Comparison of ENCODE assay signal across 13 cellular contexts in the genomic region with DNA sequence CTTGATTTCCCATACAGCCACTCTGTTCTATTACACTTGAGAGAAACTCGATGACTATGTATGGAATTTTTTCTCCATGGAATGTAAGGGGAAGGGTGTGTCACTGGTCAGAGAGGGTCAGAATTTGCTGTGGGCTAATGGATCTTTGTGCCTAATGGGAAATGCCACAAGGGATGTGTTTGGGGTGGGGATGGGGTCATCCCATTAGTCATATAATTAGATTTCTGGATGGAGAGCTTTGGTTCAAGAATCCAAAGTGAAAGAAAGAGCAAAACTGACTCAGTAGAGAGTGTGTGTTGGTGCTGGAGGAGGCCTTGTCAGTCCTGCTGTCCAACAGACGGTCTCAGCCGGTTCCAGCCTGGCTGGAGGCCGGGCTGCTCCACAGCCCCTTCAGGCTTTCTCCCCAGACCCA.
DNase-seq lines count a peak whose midpoint lies in the region; ATAC-seq and TF ChIP-seq lines count a peak whose summit lies in the region.
"Had no signal": no experiment of that assay in that cellular context is flagged by ENCODE, and none has a peak within 500 bp of the region (broad histone marks: within the 10 kb centered on the region; RNA-seq: fewer than 3 reads in every experiment).

No MANE protein-coding gene starts in this region.

- H3K9me3 Mint-ChIP-seq in activated naive CD4-positive, alpha-beta T cell treated with anti-CD3 and anti-CD28 coated beads, Interleukin-2, amount 50 U/mL, for 72 hours: no peaks in the 10 kb centered on the region
- H3K9me3 Mint-ChIP-seq: activated CD4-positive, alpha-beta T cell treated with anti-CD3 and anti-CD28 coated beads, Interleukin-2, amount 10 ng/mL, durations not matched to agents 7 days and 5 days; activated naive CD4-positive, alpha-beta T cell treated with anti-CD3 and anti-CD28 coated beads, Interleukin-2, amount 50 U/mL, for 24 hours; memory B cell had no signal

- H3K9ac ChIP-seq in subcutaneous abdominal adipose tissue (ENCODE audit: low read length in 5 of 5): no peak overlapping the region

- ATAC-seq in SK-N-SH treated with all-trans-retinoic acid at 6 μM for 48 hours: peak; percentile 73
- no peak for ATAC-seq in activated naive CD4-positive, alpha-beta T cell treated with anti-CD3 and anti-CD28 coated beads, Interleukin-2, amount 50 U/mL, for 72 hours

- DNase-seq in GM04504 (ENCODE audit: low read depth) (peak; percentile 82), fibroblast of villous mesenchyme (ENCODE audit: low read depth) (peak; percentile 62), testis (no peak)
- no peak for DNase-seq in stimulated activated CD4-positive, alpha-beta T cell treated with anti-CD3 and anti-CD28 coated beads, Interleukin-4, amount 100 ng/mL, for 1 hour
- DNase-seq in activated naive CD4-positive, alpha-beta T cell treated with anti-CD3 and anti-CD28 coated beads, Interleukin-2, amount 50 U/mL, for 72 hours (ENCODE audit: low spot score in 2 of 2): no peak
- DNase-seq: activated CD4-positive, alpha-beta T cell treated with anti-CD3 and anti-CD28 coated beads, Interleukin-2, amount 10 ng/mL, durations not matched to agents 7 days and 5 days; GF-D8; NCI-H2081; small intestine had no signal

- no peak overlapping the region for H3K27ac Mint-ChIP-seq in activated naive CD4-positive, alpha-beta T cell treated with anti-CD3 and anti-CD28 coated beads, Interleukin-2, amount 50 U/mL, for 72 hours
- H3K27ac Mint-ChIP-seq: activated CD4-positive, alpha-beta T cell treated with anti-CD3 and anti-CD28 coated beads, Interleukin-2, amount 10 ng/mL, durations not matched to agents 7 days and 5 days; activated naive CD4-positive, alpha-beta T cell treated with anti-CD3 and anti-CD28 coated beads, Interleukin-2, amount 50 U/mL, for 24 hours; memory B cell had no signal

- intact Hi-C loops in testis (cut with DNase I; ENCODE audit: low total_unique reads): no loop called here

- H3K27me3 ChIP-seq in subcutaneous abdominal adipose tissue (ENCODE audit: control insufficient read depth in 5 of 5, insufficient read depth in 4 of 5, low read length in 5 of 5): no peaks in the 10 kb centered on the region
- H3K27me3 ChIP-seq in testis: no peaks in the 10 kb centered on the region

- no peak for TF ChIP-seq POLR2A in testis (IDR thresholded peaks at IDR 0.05)

- H3K36me3 Mint-ChIP-seq in activated naive CD4-positive, alpha-beta T cell treated with anti-CD3 and anti-CD28 coated beads, Interleukin-2, amount 50 U/mL, for 72 hours: no peaks in the 10 kb centered on the region
- H3K36me3 Mint-ChIP-seq: activated naive CD4-positive, alpha-beta T cell treated with anti-CD3 and anti-CD28 coated beads, Interleukin-2, amount 50 U/mL, for 24 hours; memory B cell had no signal

- peak overlapping the region; percentile 71 for H3K27ac ChIP-seq in subcutaneous abdominal adipose tissue (ENCODE audit: low read depth, low read length)
- H3K27ac ChIP-seq in testis: no peak overlapping the region

- peaks cover 12 to 39% (median 33%) of the 10 kb centered on the region in 5 donors for H3K4me1 ChIP-seq in subcutaneous abdominal adipose tissue (ENCODE audit: control insufficient read depth in 5 of 5, insufficient read depth in 5 of 5, low read length in 5 of 5)
- H3K4me1 ChIP-seq in testis: no peaks in the 10 kb centered on the region

- H3K4me3 ChIP-seq in fibroblast of villous mesenchyme (ENCODE audit: low read depth, low read length) (no peak overlapping the region), subcutaneous abdominal adipose tissue (ENCODE audit: low read depth in 1 of 5, low read length in 5 of 5) (no peak overlapping the region), testis (no peak overlapping the region)

- H3K36me3 ChIP-seq in subcutaneous abdominal adipose tissue (ENCODE audit: control insufficient read depth in 5 of 5, insufficient read depth in 5 of 5, low read length in 5 of 5) (no peaks in the 10 kb centered on the region), testis (ENCODE audit: low read depth, missing control alignments) (no peaks in the 10 kb centered on the region)

- 90 to 92% methylated on average over 2 to 4 of the region's 4 CpGs for WGBS in testis, 2 donors

- TF ChIP-seq CTCF in fibroblast of villous mesenchyme (IDR thresholded peaks at IDR 0.05; ENCODE audit: insufficient read depth, low read depth, low read length): no peak
- TF ChIP-seq CTCF in testis (IDR thresholded peaks at IDR 0.05): no peak

- no peaks in the 10 kb centered on the region for H3K9me3 ChIP-seq in subcutaneous abdominal adipose tissue (ENCODE audit: control insufficient read depth in 5 of 5, low read length in 5 of 5)
- H3K9me3 ChIP-seq in testis: no peaks in the 10 kb centered on the region

TF ChIP-seq in SK-N-SH treated with all-trans-retinoic acid at 6 μM for 48 hours, 23 proteins besides CTCF, POLR2A, EP300 and RAD21:
- TF ChIP-seq ZNF565 (CRISPR knock-in tag; conservative IDR thresholded peaks at IDR 0.05; ENCODE audit: low read depth) (no peak), ZNF70 (CRISPR knock-in tag; IDR thresholded peaks at IDR 0.05) (no peak), CSDC2 (CRISPR knock-in tag; IDR thresholded peaks at IDR 0.05) (no peak), ZC3H10 (CRISPR knock-in tag; IDR thresholded peaks at IDR 0.05) (0 out of 2 replicates have a peak, but pooled peaks have one; percentile 53), ESRRG (CRISPR knock-in tag; IDR thresholded peaks at IDR 0.05) (no peak), ZFP30 (CRISPR knock-in tag; IDR thresholded peaks at IDR 0.05) (no peak), TCF4 (CRISPR knock-in tag; IDR thresholded peaks at IDR 0.05; ENCODE audit: borderline replicate concordance) (no peak), OSR1 (CRISPR knock-in tag; IDR thresholded peaks at IDR 0.05) (0 out of 2 replicates have a peak, but pooled peaks have one; percentile 6), RARB (CRISPR knock-in tag; IDR thresholded peaks at IDR 0.05) (no peak), GLIS3 (CRISPR knock-in tag; IDR thresholded peaks at IDR 0.05) (no peak), SNAI2 (CRISPR knock-in tag; IDR thresholded peaks at IDR 0.05) (no peak), ARNTL (CRISPR knock-in tag; IDR thresholded peaks at IDR 0.05; ENCODE audit: borderline replicate concordance, low read depth) (no peak), TOX (CRISPR knock-in tag; IDR thresholded peaks at IDR 0.05; ENCODE audit: borderline replicate concordance) (no peak)
- TF ChIP-seq, protein P1, sequence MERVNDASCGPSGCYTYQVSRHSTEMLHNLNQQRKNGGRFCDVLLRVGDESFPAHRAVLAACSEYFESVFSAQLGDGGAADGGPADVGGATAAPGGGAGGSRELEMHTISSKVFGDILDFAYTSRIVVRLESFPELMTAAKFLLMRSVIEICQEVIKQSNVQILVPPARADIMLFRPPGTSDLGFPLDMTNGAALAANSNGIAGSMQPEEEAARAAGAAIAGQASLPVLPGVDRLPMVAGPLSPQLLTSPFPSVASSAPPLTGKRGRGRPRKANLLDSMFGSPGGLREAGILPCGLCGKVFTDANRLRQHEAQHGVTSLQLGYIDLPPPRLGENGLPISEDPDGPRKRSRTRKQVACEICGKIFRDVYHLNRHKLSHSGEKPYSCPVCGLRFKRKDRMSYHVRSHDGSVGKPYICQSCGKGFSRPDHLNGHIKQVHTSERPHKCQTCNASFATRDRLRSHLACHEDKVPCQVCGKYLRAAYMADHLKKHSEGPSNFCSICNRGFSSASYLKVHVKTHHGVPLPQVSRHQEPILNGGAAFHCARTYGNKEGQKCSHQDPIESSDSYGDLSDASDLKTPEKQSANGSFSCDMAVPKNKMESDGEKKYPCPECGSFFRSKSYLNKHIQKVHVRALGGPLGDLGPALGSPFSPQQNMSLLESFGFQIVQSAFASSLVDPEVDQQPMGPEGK (CRISPR knock-in tag; IDR thresholded peaks at IDR 0.05; ENCODE audit: borderline replicate concordance): no peak
- TF ChIP-seq, protein P2, sequence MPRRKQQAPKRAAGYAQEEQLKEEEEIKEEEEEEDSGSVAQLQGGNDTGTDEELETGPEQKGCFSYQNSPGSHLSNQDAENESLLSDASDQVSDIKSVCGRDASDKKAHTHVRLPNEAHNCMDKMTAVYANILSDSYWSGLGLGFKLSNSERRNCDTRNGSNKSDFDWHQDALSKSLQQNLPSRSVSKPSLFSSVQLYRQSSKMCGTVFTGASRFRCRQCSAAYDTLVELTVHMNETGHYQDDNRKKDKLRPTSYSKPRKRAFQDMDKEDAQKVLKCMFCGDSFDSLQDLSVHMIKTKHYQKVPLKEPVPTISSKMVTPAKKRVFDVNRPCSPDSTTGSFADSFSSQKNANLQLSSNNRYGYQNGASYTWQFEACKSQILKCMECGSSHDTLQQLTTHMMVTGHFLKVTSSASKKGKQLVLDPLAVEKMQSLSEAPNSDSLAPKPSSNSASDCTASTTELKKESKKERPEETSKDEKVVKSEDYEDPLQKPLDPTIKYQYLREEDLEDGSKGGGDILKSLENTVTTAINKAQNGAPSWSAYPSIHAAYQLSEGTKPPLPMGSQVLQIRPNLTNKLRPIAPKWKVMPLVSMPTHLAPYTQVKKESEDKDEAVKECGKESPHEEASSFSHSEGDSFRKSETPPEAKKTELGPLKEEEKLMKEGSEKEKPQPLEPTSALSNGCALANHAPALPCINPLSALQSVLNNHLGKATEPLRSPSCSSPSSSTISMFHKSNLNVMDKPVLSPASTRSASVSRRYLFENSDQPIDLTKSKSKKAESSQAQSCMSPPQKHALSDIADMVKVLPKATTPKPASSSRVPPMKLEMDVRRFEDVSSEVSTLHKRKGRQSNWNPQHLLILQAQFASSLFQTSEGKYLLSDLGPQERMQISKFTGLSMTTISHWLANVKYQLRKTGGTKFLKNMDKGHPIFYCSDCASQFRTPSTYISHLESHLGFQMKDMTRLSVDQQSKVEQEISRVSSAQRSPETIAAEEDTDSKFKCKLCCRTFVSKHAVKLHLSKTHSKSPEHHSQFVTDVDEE (CRISPR knock-in tag; IDR thresholded peaks at IDR 0.05): no peak
- TF ChIP-seq, protein P3, sequence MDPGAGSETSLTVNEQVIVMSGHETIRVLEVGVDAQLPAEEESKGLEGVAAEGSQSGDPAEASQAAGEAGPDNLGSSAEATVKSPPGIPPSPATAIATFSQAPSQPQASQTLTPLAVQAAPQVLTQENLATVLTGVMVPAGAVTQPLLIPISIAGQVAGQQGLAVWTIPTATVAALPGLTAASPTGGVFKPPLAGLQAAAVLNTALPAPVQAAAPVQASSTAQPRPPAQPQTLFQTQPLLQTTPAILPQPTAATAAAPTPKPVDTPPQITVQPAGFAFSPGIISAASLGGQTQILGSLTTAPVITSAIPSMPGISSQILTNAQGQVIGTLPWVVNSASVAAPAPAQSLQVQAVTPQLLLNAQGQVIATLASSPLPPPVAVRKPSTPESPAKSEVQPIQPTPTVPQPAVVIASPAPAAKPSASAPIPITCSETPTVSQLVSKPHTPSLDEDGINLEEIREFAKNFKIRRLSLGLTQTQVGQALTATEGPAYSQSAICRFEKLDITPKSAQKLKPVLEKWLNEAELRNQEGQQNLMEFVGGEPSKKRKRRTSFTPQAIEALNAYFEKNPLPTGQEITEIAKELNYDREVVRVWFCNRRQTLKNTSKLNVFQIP (CRISPR knock-in tag; IDR thresholded peaks at IDR 0.05; ENCODE audit: borderline replicate concordance, low read depth): no peak

Comparison
In these comparisons a context has a peak if more than half of its experiments do, and no peak if none do; other contexts are left out.
1. DNase-seq: peak in GM04504 (single experiment) and fibroblast of villous mesenchyme (single experiment); none in stimulated activated CD4-positive, alpha-beta T cell treated with anti-CD3 and anti-CD28 coated beads, Interleukin-4, amount 100 ng/mL, for 1 hour (single experiment), testis (single experiment) and activated naive CD4-positive, alpha-beta T cell treated with anti-CD3 and anti-CD28 coated beads, Interleukin-2, amount 50 U/mL, for 72 hours (0 of 2).